Comparison of ENCODE assay signal across 17 cellular contexts in genomic region chr13:28620011-28620830, GRCh38.
"Had no signal": no experiment of that assay in that cellular context is flagged by ENCODE, and none has a peak within 500 bp of the region (broad histone marks: within the 10 kb centered on the region; RNA-seq: fewer than 3 reads in every experiment).

No MANE protein-coding gene starts in this region.

- H3K27me3 ChIP-seq: ascending aorta, breast epithelium, neutrophil had no signal

- H3K36me3 Mint-ChIP-seq: activated naive CD4-positive, alpha-beta T cell treated with anti-CD3 and anti-CD28 coated beads, Interleukin-2, amount 10 ng/mL, durations not matched to agents 7 days and 5 days; stimulated activated naive B cell treated with anti-CD40 and anti-IgM and Interleukin-4, amounts not matched to agents 10 μg/mL and 1 μg/mL and 100 μg/mL, for 72 hours had no signal

- H3K27ac ChIP-seq: ascending aorta, breast epithelium had no signal

- H3K27me3 Mint-ChIP-seq: activated CD4-positive, alpha-beta T cell treated with anti-CD3 and anti-CD28 coated beads, Interleukin-2, amount 10 ng/mL, durations not matched to agents 7 days and 5 days; activated naive CD8-positive, alpha-beta T cell treated with anti-CD3 and anti-CD28 coated beads, Interleukin-2, amount 50 U/mL, for 24 hours had no signal

- DNase-seq: activated CD4-positive, alpha-beta T cell treated with anti-CD3 and anti-CD28 coated beads, Interleukin-2, amount 10 ng/mL, durations not matched to agents 7 days and 5 days; activated CD8-positive, alpha-beta memory T cell treated with anti-CD3 and anti-CD28 coated beads, Interleukin-2, amount 50 U/mL, for 4 hours; activated effector memory CD4-positive, alpha-beta T cell treated with Interleukin-2 at 50 U/mL for 16 hours; activated naive CD4-positive, alpha-beta T cell treated with anti-CD3 and anti-CD28 coated beads, Interleukin-2, amount 10 ng/mL, durations not matched to agents 7 days and 5 days; activated naive CD8-positive, alpha-beta T cell treated with anti-CD3 and anti-CD28 coated beads, Interleukin-2, amount 50 U/mL, for 24 hours; activated T-cell treated with anti-CD3 and anti-CD28 coated beads, Interleukin-2, amount 50 U/mL, for 4 hours; cortex of kidney; effector CD8-positive, alpha-beta T cell; mesenchymal stem cell; naive thymus-derived CD4-positive, alpha-beta T cell; posterior cingulate gyrus; stimulated activated naive B cell treated with anti-CD40 and anti-IgM and Interleukin-4, amounts not matched to agents 10 μg/mL and 1 μg/mL and 100 μg/mL, for 72 hours; T1000 had no signal

- H3K27ac Mint-ChIP-seq: activated CD4-positive, alpha-beta T cell treated with anti-CD3 and anti-CD28 coated beads, Interleukin-2, amount 10 ng/mL, durations not matched to agents 7 days and 5 days; activated naive CD4-positive, alpha-beta T cell treated with anti-CD3 and anti-CD28 coated beads, Interleukin-2, amount 10 ng/mL, durations not matched to agents 7 days and 5 days; activated naive CD8-positive, alpha-beta T cell treated with anti-CD3 and anti-CD28 coated beads, Interleukin-2, amount 50 U/mL, for 24 hours; stimulated activated naive B cell treated with anti-CD40 and anti-IgM and Interleukin-4, amounts not matched to agents 10 μg/mL and 1 μg/mL and 100 μg/mL, for 72 hours had no signal

- H3K4me1 ChIP-seq: ascending aorta, breast epithelium had no signal

- ATAC-seq: activated naive CD8-positive, alpha-beta T cell treated with anti-CD3 and anti-CD28 coated beads, Interleukin-2, amount 50 U/mL, for 24 hours; activated T-cell treated with anti-CD3 and anti-CD28 coated beads, Interleukin-2, amount 50 U/mL, for 4 hours; esophagus mucosa; naive thymus-derived CD4-positive, alpha-beta T cell; stimulated activated naive B cell treated with anti-CD40 and anti-IgM and Interleukin-4, amounts not matched to agents 10 μg/mL and 1 μg/mL and 100 μg/mL, for 72 hours had no signal

- H3K4me3 Mint-ChIP-seq: activated CD4-positive, alpha-beta T cell treated with anti-CD3 and anti-CD28 coated beads, Interleukin-2, amount 10 ng/mL, durations not matched to agents 7 days and 5 days; activated naive CD4-positive, alpha-beta T cell treated with anti-CD3 and anti-CD28 coated beads, Interleukin-2, amount 10 ng/mL, durations not matched to agents 7 days and 5 days; activated naive CD8-positive, alpha-beta T cell treated with anti-CD3 and anti-CD28 coated beads, Interleukin-2, amount 50 U/mL, for 24 hours; activated T-cell treated with anti-CD3 and anti-CD28 coated beads, Interleukin-2, amount 50 U/mL, for 4 hours; naive thymus-derived CD4-positive, alpha-beta T cell; stimulated activated naive B cell treated with anti-CD40 and anti-IgM and Interleukin-4, amounts not matched to agents 10 μg/mL and 1 μg/mL and 100 μg/mL, for 72 hours had no signal

- H3K9me3 Mint-ChIP-seq: activated CD4-positive, alpha-beta T cell treated with anti-CD3 and anti-CD28 coated beads, Interleukin-2, amount 10 ng/mL, durations not matched to agents 7 days and 5 days; activated naive CD4-positive, alpha-beta T cell treated with anti-CD3 and anti-CD28 coated beads, Interleukin-2, amount 10 ng/mL, durations not matched to agents 7 days and 5 days; activated naive CD8-positive, alpha-beta T cell treated with anti-CD3 and anti-CD28 coated beads, Interleukin-2, amount 50 U/mL, for 24 hours; activated T-cell treated with anti-CD3 and anti-CD28 coated beads, Interleukin-2, amount 50 U/mL, for 4 hours had no signal

- H3K36me3 ChIP-seq: ascending aorta, breast epithelium, neutrophil had no signal

- H3K4me3 ChIP-seq: ascending aorta, breast epithelium had no signal

- H3K9me3 ChIP-seq: ascending aorta, breast epithelium, neutrophil had no signal
